8 cellular contexts compared by ENCODE assay signal in genomic region chr7:32347244-32347828, GRCh38.
DNase-seq lines count a peak whose midpoint lies in the region; ATAC-seq, FAIRE-seq and TF ChIP-seq lines count a peak whose summit lies in the region.

No MANE protein-coding gene starts in this region.

- H3K27me3 ChIP-seq in heart right ventricle (peaks cover 0 to 6% (median 0%) of the 10 kb centered on the region in 7 donors), K562 (ENCODE audit: control insufficient read depth in 2 of 2, insufficient read depth in 2 of 2, low read length in 2 of 2) (no peaks in the 10 kb centered on the region)

- peak in 1 of 2 donors; percentile 17 for DNase-seq in heart right ventricle
- DNase-seq in cardiac septum (ENCODE audit: low spot score) = no peak
- DNase-seq in K562 (ENCODE audit: extremely low read depth in 1 of 4, low spot score in 3 of 4) = peak; percentile 41 to 47 (median 45)
- peak; percentile 36 for DNase-seq in neural crest cell (ENCODE audit: low read depth, low spot score)
- DNase-seq in NCI-H526 treated with DMSO at 0.1 percent for 48 hours (lab: John Stamatoyannopoulos, UW) = no peak
- DNase-seq in H54 (ENCODE audit: insufficient read length, low spot score) = no peak
- no peak for DNase-seq in effector CD4-positive, alpha-beta T cell

- intact Hi-C loops in heart right ventricle (cut with DNase I) = loop anchor here (2.0 to 10.0 kb wide), 7 partner anchors 130 to 605 kb away; no protein-coding TSS in a partner anchor
- intact Hi-C loops in cardiac septum (cut with DNase I) = loop anchor here (5.0 to 10.0 kb wide), 2 partner anchors 130 to 603 kb away; no protein-coding TSS in a partner anchor
- intact Hi-C loops in K562 (cut with micrococcal nuclease) = loop anchor here (2.0 to 5.0 kb wide), 4 partner anchors 80 to 605 kb away; no protein-coding TSS in a partner anchor

- FAIRE-seq in K562 (lab: Jason Lieb, UNC) = peak; percentile 73
- FAIRE-seq in H54 (lab: Jason Lieb, UNC) = no peak

- no peak for TF ChIP-seq EP300 in K562 (IDR thresholded peaks at IDR 0.05; ENCODE audit: low read length)

- no peaks in the 10 kb centered on the region for H3K4me1 ChIP-seq in heart right ventricle
- H3K4me1 ChIP-seq in K562 (replicated peaks in 1 of 2; ENCODE audit: control insufficient read depth in 2 of 2, insufficient read depth in 2 of 2, low read length in 2 of 2) = no peaks in the 10 kb centered on the region

- no peak overlapping the region for H3K9ac ChIP-seq in K562 (ENCODE audit: insufficient read depth in 1 of 2, low read depth in 2 of 2, low read length in 2 of 2)

- H3K27ac ChIP-seq in heart right ventricle = no peak overlapping the region
- H3K27ac ChIP-seq in K562 (ENCODE audit: extremely low read depth, low read depth, low read length) = no peak overlapping the region

- BruUV-seq in K562 (replicated peaks; lab: Mats Ljungman, UMichigan) = no TSS peak

- peaks cover 3% of the 10 kb centered on the region for H3K9me3 Mint-ChIP-seq in neural crest cell

- no peaks in the 10 kb centered on the region for H3K36me3 Mint-ChIP-seq in neural crest cell (ENCODE audit: low read depth)

- in situ Hi-C loops in K562 (cut with MboI) = loop anchor here (10.0 kb wide), 1 partner anchor 133 kb away; no protein-coding TSS in a partner anchor

- H3K4me3 ChIP-seq in heart right ventricle (no peak overlapping the region), K562 (no peak overlapping the region)

- WGBS in heart right ventricle, 2 donors = 75 to 76% methylated on average over 2 of the region's 2 CpGs
- WGBS in K562 (ENCODE audit: insufficient coverage, low coverage, missing lambda C conversion rate) = 3% methylated on average over 2 of the region's 2 CpGs

- H3K27me3 Mint-ChIP-seq in neural crest cell (ENCODE audit: low read depth) = peaks cover 4% of the 10 kb centered on the region

- no peak overlapping the region for H3K27ac Mint-ChIP-seq in neural crest cell (ENCODE audit: unreplicated experiment)

- H3K4me2 ChIP-seq in K562 (ENCODE audit: insufficient read depth, low read length) = no peak overlapping the region

- no peak overlapping the region for H2AFZ ChIP-seq in K562 (ENCODE audit: low read depth, low read length)

- CTCF ChIA-PET in K562 (lab: Yijun Ruan, JAX; ENCODE audit: low intra/inter-chr PET ratio) = interaction anchor here (0.8 to 1.6 kb wide), 3 partner anchors 139 to 603 kb away, joined by 3 to 8 read pairs (median 3); no protein-coding TSS in a partner anchor

- TF ChIP-seq POLR2A in K562 (conservative IDR thresholded peaks at IDR 0.05) (no peak), H54 (IDR thresholded peaks at IDR 0.05; ENCODE audit: low read depth, low read length) (no peak)

- H3K4me3 Mint-ChIP-seq in neural crest cell = no peak overlapping the region

- H3K9me3 ChIP-seq in heart right ventricle (peaks cover 0 to 2% (median 0%) of the 10 kb centered on the region in 11 donors), K562 (replicated peaks; ENCODE audit: control insufficient read depth, insufficient read depth, low read depth, low read length) (no peaks in the 10 kb centered on the region)

- no peaks in the 10 kb centered on the region for H3K4me1 Mint-ChIP-seq in neural crest cell

- no peaks in the 10 kb centered on the region for H4K20me1 ChIP-seq in K562 (replicated peaks; ENCODE audit: control insufficient read depth, insufficient read depth, low read length)

- no peaks in the 10 kb centered on the region for H3K9me1 ChIP-seq in K562 (ENCODE audit: control insufficient read depth, insufficient read depth, low read length)

- no peaks in the 10 kb centered on the region for H3K79me2 ChIP-seq in K562 (ENCODE audit: control insufficient read depth, insufficient read depth, low read length)

- H3K36me3 ChIP-seq in heart right ventricle (no peaks in the 10 kb centered on the region), K562 (ENCODE audit: control insufficient read depth, insufficient read depth, low read length) (no peaks in the 10 kb centered on the region)

- ATAC-seq in heart right ventricle (no peak), K562 (peak; percentile 72; the same call in 2 of the 3 replicates)

- TF ChIP-seq RAD21 in K562 (CRISPR knock-in tag; conservative IDR thresholded peaks at IDR 0.05 in 1 of 2, IDR thresholded peaks at IDR 0.05 in 1 of 2) = peak; percentile 34 to 62; a peak in 3 of 4 replicates

- POLR2A ChIA-PET in K562 (lab: Yijun Ruan, JAX) = interaction anchor here (0.7 to 1.2 kb wide), 2 partner anchors 11 to 19 kb away, joined by 3 read pairs; no protein-coding TSS in a partner anchor

- TF ChIP-seq CTCF in heart right ventricle (IDR thresholded peaks at IDR 0.05) (peak; percentile 46 to 77 (median 69)), LNCAP (IDR thresholded peaks at IDR 0.05) (peak; percentile 42), K562 (IDR thresholded peaks at IDR 0.05 in 2 of 3, conservative IDR thresholded peaks at IDR 0.05 in 1 of 3; ENCODE audit: insufficient read depth in 2 of 3, low read depth in 1 of 3, low read length in 3 of 3) (peak; percentile 48 to 72 (median 70); a peak in 5 of 6 replicates), neural crest cell (conservative IDR thresholded peaks at IDR 0.05) (peak; percentile 75)

TF ChIP-seq in K562, 482 proteins besides CTCF, POLR2A, EP300 and RAD21:
- TF ChIP-seq PCBP1 (IDR thresholded peaks at IDR 0.05; ENCODE audit: low read depth, low read length, poor library complexity, severe bottlenecking) = no peak
- peak; percentile 38 for TF ChIP-seq SMC3 (conservative IDR thresholded peaks at IDR 0.05; ENCODE audit: insufficient read depth, low read depth, low read length)

Comparison
In these comparisons a context has a peak if more than half of its experiments do, and no peak if none do; other contexts are left out.
1. DNase-seq: peak in K562 (4 of 4) and neural crest cell (single experiment); none in cardiac septum (single experiment), NCI-H526 treated with DMSO at 0.1 percent for 48 hours (single experiment), H54 (single experiment) and effector CD4-positive, alpha-beta T cell (single experiment).
2. Peak in every context shown above with its lines, with median percentiles within 50 percentile points of each other: CTCF ChIP-seq.